17 cellular contexts compared by ENCODE assay signal in genomic region chr9:6695121-6695814, GRCh38. TPM values are rescaled to one million over a fixed set of nuclear protein-coding genes. Genes with fewer than 3 reads are reported as not detected.
DNase-seq lines count a peak whose midpoint lies in the region; ATAC-seq, FAIRE-seq and TF ChIP-seq lines count a peak whose summit lies in the region.
"Had no signal": no experiment of that assay in that cellular context is flagged by ENCODE, and none has a peak within 500 bp of the region (broad histone marks: within the 10 kb centered on the region; RNA-seq: fewer than 3 reads in every experiment).

No MANE protein-coding gene starts in this region.

- peaks cover 60% of the 10 kb centered on the region for H3K4me1 ChIP-seq in BLaER1
- peaks cover 38% of the 10 kb centered on the region for H3K4me1 ChIP-seq in OCI-LY1 (ENCODE audit: insufficient read depth, low read length, severe bottlenecking)
- H3K4me1 ChIP-seq in H1 (replicated peaks in 1 of 4; ENCODE audit: control insufficient read depth in 3 of 4, insufficient read depth in 4 of 4, low read length in 3 of 4) = peaks cover 4 to 9% (median 6%) of the 10 kb centered on the region in 4 experiments
- no peaks in the 10 kb centered on the region for H3K4me1 ChIP-seq in trophoblast cell (ENCODE audit: control insufficient read depth in 1 of 2, insufficient read depth in 2 of 2, low read length in 2 of 2)
- H3K4me1 ChIP-seq: Caco-2 had no signal

- H2BK12ac ChIP-seq in H1 (ENCODE audit: low read depth, low read length) (no peak overlapping the region), trophoblast cell (ENCODE audit: low read length) (no peak overlapping the region)

- H3K9me2 ChIP-seq in OCI-LY1 (ENCODE audit: low read depth, low read length) = no peaks in the 10 kb centered on the region

- POLR2A ChIA-PET in H1 (lab: Charles Lee; ENCODE audit: partially characterized antibody) = interaction anchor here (1.1 kb wide), 1 partner anchor 54 kb away, joined by 3 read pairs; no protein-coding TSS in a partner anchor

- no peak for TF ChIP-seq POLR2A in H1 (IDR thresholded peaks at IDR 0.05; ENCODE audit: control extremely low read depth in 1 of 2, low read depth in 2 of 2, low read length in 2 of 2)

- H3K4me2 ChIP-seq in BLaER1 (no peak overlapping the region), OCI-LY1 (ENCODE audit: low read length) (no peak overlapping the region), H1 (ENCODE audit: insufficient read depth in 1 of 2, low read depth in 2 of 2, low read length in 2 of 2) (no peak overlapping the region), trophoblast cell (ENCODE audit: low read length) (no peak overlapping the region)

- WGBS in H1 (ENCODE audit: extremely low coverage in 1 of 2, insufficient coverage in 1 of 2, insufficient read length in 1 of 2, insufficient replicate concordance in 2 of 2, low coverage in 1 of 2, low lambda C conversion rate in 2 of 2, missing lambda C conversion rate in 1 of 2), 2 experiments = 91% methylated on average over 7 of the region's 7 CpGs; no CpG with 5 or more reads in 1 of the 2 experiments
- no CpG with 5 or more reads among the region's 7 CpGs for WGBS in trophoblast cell (ENCODE audit: extremely low coverage, insufficient coverage, insufficient read length)

- H4K5ac ChIP-seq in H1 (ENCODE audit: insufficient read length, low read depth, low read length) = no peak overlapping the region

- H3K27ac ChIP-seq in BLaER1 = peak overlapping the region; percentile 31; the same call in 1 of the 2 replicates
- H3K27ac ChIP-seq in OCI-LY1 (ENCODE audit: low read depth, low read length, poor library complexity, severe bottlenecking) = peak overlapping the region; percentile 18
- H3K27ac ChIP-seq in H1 (ENCODE audit: low read depth, low read length) = no peak overlapping the region
- H3K27ac ChIP-seq in trophoblast cell (ENCODE audit: low read depth, low read length) = no peak overlapping the region

- H3K4me1 Mint-ChIP-seq in naive B cell = peaks cover 31 to 53% (median 48%) of the 10 kb centered on the region in 3 donors
- H3K4me1 Mint-ChIP-seq: CD8-positive, alpha-beta memory T cell had no signal

- H4K8ac ChIP-seq in H1 (ENCODE audit: extremely low read depth, insufficient read depth, low read length) (no peak overlapping the region), trophoblast cell (ENCODE audit: low read depth, low read length) (no peak overlapping the region)

- 0 out of 2 replicates have a peak overlapping the region, but pooled peaks have one; percentile 6 for H2AFZ ChIP-seq in OCI-LY1 (ENCODE audit: low read length)
- no peak overlapping the region for H2AFZ ChIP-seq in H1 (ENCODE audit: low read length)
- no peak overlapping the region for H2AFZ ChIP-seq in trophoblast cell (ENCODE audit: insufficient read depth, low read length, poor library complexity)

- H2BK20ac ChIP-seq in H1 (ENCODE audit: low read length) = 0 out of 2 replicates have a peak overlapping the region, but pooled peaks have one; percentile 48

- H3K14ac ChIP-seq in H1 (ENCODE audit: insufficient read length) = no peak overlapping the region
- no peak overlapping the region for H3K14ac ChIP-seq in trophoblast cell (ENCODE audit: low read length)

- H3K79me2 ChIP-seq in OCI-LY1 (ENCODE audit: insufficient read depth, low read length) (no peaks in the 10 kb centered on the region), H1 (ENCODE audit: control insufficient read depth in 1 of 2, insufficient read depth in 2 of 2, low read length in 2 of 2) (no peaks in the 10 kb centered on the region), trophoblast cell (ENCODE audit: control insufficient read depth, insufficient read depth, low read length, poor library complexity) (no peaks in the 10 kb centered on the region)

- H3K18ac ChIP-seq in H1 (ENCODE audit: extremely low read depth, low read length) = no peak overlapping the region
- H3K18ac ChIP-seq in trophoblast cell (ENCODE audit: low read length) = no peak overlapping the region

- FAIRE-seq in H1 (lab: Jason Lieb, UNC) = no peak
- FAIRE-seq: GM12891 had no signal

- H4K20me1 ChIP-seq in BLaER1 (no peaks in the 10 kb centered on the region), OCI-LY1 (ENCODE audit: insufficient read depth, low read length) (no peaks in the 10 kb centered on the region), H1 (replicated peaks in 1 of 2; ENCODE audit: control insufficient read depth in 1 of 2, insufficient read depth in 2 of 2, low read length in 2 of 2) (no peaks in the 10 kb centered on the region)

- H2BK15ac ChIP-seq in H1 (ENCODE audit: low read length) = peak overlapping the region; percentile 29; the same call in 1 of the 2 replicates

- no peak for TF ChIP-seq EP300 in H1 (IDR thresholded peaks at IDR 0.05; ENCODE audit: borderline replicate concordance in 1 of 2, low read depth in 2 of 2, low read length in 2 of 2)

- H3K4me3 ChIP-seq in BLaER1 = no peak overlapping the region
- no peak overlapping the region for H3K4me3 ChIP-seq in OCI-LY1 (ENCODE audit: low read depth, low read length, poor library complexity, severe bottlenecking)
- no peak overlapping the region for H3K4me3 ChIP-seq in H1 (ENCODE audit: extremely low read depth in 1 of 4, insufficient read depth in 2 of 4, low read depth in 3 of 4, low read length in 4 of 4)
- no peak overlapping the region for H3K4me3 ChIP-seq in trophoblast cell (ENCODE audit: low read depth, low read length)

- H3K4me3 Mint-ChIP-seq in naive B cell = peak overlapping the region; percentile 21 to 82 (median 56)
- H3K4me3 Mint-ChIP-seq: CD14-positive monocyte had no signal

- no peaks in the 10 kb centered on the region for H3F3A ChIP-seq in OCI-LY1 (ENCODE audit: insufficient read depth, low read length)

- H3K4ac ChIP-seq in H1 (replicated peaks; ENCODE audit: insufficient read length, low read depth, low read length) (no peak overlapping the region), trophoblast cell (ENCODE audit: low read depth, low read length) (no peak overlapping the region)

- TF ChIP-seq CTCF in OCI-LY1 (IDR thresholded peaks at IDR 0.05; ENCODE audit: low read length) = no peak
- no peak for TF ChIP-seq CTCF in H1 (IDR thresholded peaks at IDR 0.05; ENCODE audit: control extremely low read depth in 1 of 3, insufficient read depth in 1 of 3, low read depth in 1 of 3, low read length in 3 of 3)

- H2BK5ac ChIP-seq in H1 (ENCODE audit: low read depth, low read length) = no peak overlapping the region
- H2BK5ac ChIP-seq in trophoblast cell (ENCODE audit: low read depth, low read length, poor library complexity) = no peak overlapping the region

- H3K9ac ChIP-seq in BLaER1 (no peak overlapping the region), OCI-LY1 (ENCODE audit: low read length) (no peak overlapping the region), H1 (replicated peaks in 1 of 4; ENCODE audit: extremely low read depth in 1 of 4, low read depth in 3 of 4, low read length in 3 of 4) (no peak overlapping the region), trophoblast cell (ENCODE audit: low read length) (no peak overlapping the region)

- no peak for TF ChIP-seq RAD21 in H1 (IDR thresholded peaks at IDR 0.05 in 1 of 2, conservative IDR thresholded peaks at IDR 0.05 in 1 of 2; ENCODE audit: low read depth in 2 of 2, low read length in 2 of 2)

- H3K27me3 ChIP-seq in BLaER1 = no peaks in the 10 kb centered on the region
- no peaks in the 10 kb centered on the region for H3K27me3 ChIP-seq in OCI-LY1 (ENCODE audit: insufficient read depth, low read length)
- no peaks in the 10 kb centered on the region for H3K27me3 ChIP-seq in H1 (replicated peaks in 1 of 4; ENCODE audit: control insufficient read depth in 3 of 4, extremely low read depth in 1 of 4, insufficient read depth in 3 of 4, low read length in 3 of 4)
- H3K27me3 ChIP-seq in trophoblast cell (ENCODE audit: insufficient read depth, low read length) = no peaks in the 10 kb centered on the region

- H3K23ac ChIP-seq in H1 (ENCODE audit: insufficient read length) (no peak overlapping the region), trophoblast cell (ENCODE audit: low read length) (no peak overlapping the region)

- H3K79me1 ChIP-seq in H1 (ENCODE audit: low read depth, low read length) = no peaks in the 10 kb centered on the region
- no peaks in the 10 kb centered on the region for H3K79me1 ChIP-seq in trophoblast cell (ENCODE audit: low read length)

- H4K12ac ChIP-seq in trophoblast cell (ENCODE audit: low read depth, low read length) = no peak overlapping the region

- H3K9me3 ChIP-seq in BLaER1 (no peaks in the 10 kb centered on the region), OCI-LY1 (ENCODE audit: low read length) (no peaks in the 10 kb centered on the region), H1 (ENCODE audit: insufficient read depth in 2 of 2, low read depth in 1 of 2, low read length in 1 of 2) (no peaks in the 10 kb centered on the region), trophoblast cell (ENCODE audit: insufficient read depth, low read depth, low read length) (no peaks in the 10 kb centered on the region)
- H3K9me3 ChIP-seq: Caco-2 had no signal

- H3K27ac Mint-ChIP-seq in naive B cell = peak overlapping the region; percentile 74 to 97 (median 91)
- H3K27ac Mint-ChIP-seq: CD14-positive monocyte; CD8-positive, alpha-beta memory T cell had no signal

- no peak for DNase-seq in H1 (ENCODE audit: low read depth in 1 of 2, low spot score in 2 of 2)
- no peak for DNase-seq in naive B cell
- no peak for DNase-seq in SW480 (ENCODE audit: low spot score)
- DNase-seq in NCI-H446 treated with DMSO at 0.1 percent for 48 hours (lab: John Stamatoyannopoulos, UW) = no peak
- DNase-seq in trophoblast cell = no peak
- DNase-seq: ACHN; Caco-2; CD8-positive, alpha-beta memory T cell; H7; IMR-90; KG1 had no signal

- no peak overlapping the region for H2BK120ac ChIP-seq in H1 (replicated peaks; ENCODE audit: low read depth, low read length)
- H2BK120ac ChIP-seq in trophoblast cell (ENCODE audit: insufficient read depth, low read length, poor library complexity) = no peak overlapping the region

- H4K91ac ChIP-seq in H1 (replicated peaks; ENCODE audit: insufficient read length, low read length) (no peak overlapping the region), trophoblast cell (ENCODE audit: low read depth, low read length) (no peak overlapping the region)

- peaks cover 0 to 5% (median 0%) of the 10 kb centered on the region in 7 donors for H3K9me3 Mint-ChIP-seq in naive B cell
- H3K9me3 Mint-ChIP-seq: CD14-positive monocyte; CD8-positive, alpha-beta memory T cell had no signal

- H2AK5ac ChIP-seq in H1 (ENCODE audit: low read depth, low read length) (no peak overlapping the region), trophoblast cell (ENCODE audit: low read length) (no peak overlapping the region)

- H3K36me3 ChIP-seq in BLaER1 (no peaks in the 10 kb centered on the region), OCI-LY1 (ENCODE audit: insufficient read depth, low read length) (no peaks in the 10 kb centered on the region), H1 (ENCODE audit: control insufficient read depth in 2 of 4, insufficient read depth in 4 of 4, low read length in 3 of 4) (no peaks in the 10 kb centered on the region), trophoblast cell (ENCODE audit: control insufficient read depth in 1 of 2, insufficient read depth in 2 of 2, low read length in 2 of 2) (no peaks in the 10 kb centered on the region)

- peak; percentile 71 to 78 for ATAC-seq in naive B cell (ENCODE audit: low read depth in 2 of 2)
- ATAC-seq in GM21576 (IDR thresholded peaks at IDR 0.05; ENCODE audit: unreplicated experiment) = no peak

- no peaks in the 10 kb centered on the region for H3K27me3 Mint-ChIP-seq in naive B cell
- H3K27me3 Mint-ChIP-seq: CD8-positive, alpha-beta memory T cell had no signal

- H3K23me2 ChIP-seq in H1 (ENCODE audit: low read depth, low read length) = no peaks in the 10 kb centered on the region

- CTCF ChIA-PET in H1 (lab: Charles Lee; ENCODE audit: partially characterized antibody) = interaction anchor here (1.2 kb wide), 1 partner anchor 9 kb away, joined by 4 read pairs; no protein-coding TSS in a partner anchor

- no peaks in the 10 kb centered on the region for H3K36me3 Mint-ChIP-seq in naive B cell
- H3K36me3 Mint-ChIP-seq: CD14-positive monocyte had no signal

- no peak overlapping the region for H3K56ac ChIP-seq in H1 (replicated peaks; ENCODE audit: insufficient read length, low read depth, low read length)

RNA-seq across cellular contexts. Expression of gene GLDC, which starts 49.7 kb away (rescaled TPM):
- total RNA-seq in H1 (2021; fragmentation: NEBNext Ultra II Directional; extraction: Animal tissue kit (Norgen Biotek cat#: 25700)) = 89.9 and 101 TPM in 2 replicates
- 44.9 and 48.8 TPM in 2 replicates for polyA plus RNA-seq in H1 (2011; rRNA removed)
- 57.9 TPM for polyA plus RNA-seq in H1 (2011; cell fraction: cytosol; rRNA removed)
- 196 TPM for polyA plus RNA-seq in H1 (2011; cell fraction: nucleus; rRNA removed)
- 72.3 to 99.1 TPM (median 81.2 TPM) in 4 replicates for polyA plus RNA-seq in H1 (2012, experiment 1 of 2)
- 26.6 TPM for polyA plus RNA-seq in H1 (2012, experiment 2 of 2)
- polyA plus RNA-seq in H1 (2013, experiment 1 of 2) = 140 TPM
- polyA plus RNA-seq in H1 (2013, experiment 2 of 2) = 134 TPM
- 132 and 150 TPM in 2 replicates for polyA minus RNA-seq in H1 (2011; rRNA and poly(A)+ RNA removed)
- 40.8 TPM for polyA minus RNA-seq in H1 (2011; cell fraction: cytosol; rRNA and poly(A)+ RNA removed)
- polyA minus RNA-seq in H1 (2011; cell fraction: nucleus; rRNA and poly(A)+ RNA removed) = 84.3 TPM
- 1 to 10 TPM in 2 of 6 donors, under 1 TPM in 2, not detected in 2; 0.23 to 2.2 (median 1.2) TPM for polyA plus RNA-seq in naive B cell (ENCODE audit: low read depth in 6 of 6)
- polyA plus RNA-seq in trophoblast cell (2013) = 27.7 and 29.6 TPM in 2 replicates
- total RNA-seq: HT-29 had no signal
- polyA plus RNA-seq: CD14-positive monocyte had no signal

Comparison
In these comparisons a context has a peak if more than half of its experiments do, and no peak if none do; other contexts are left out.
1. H3K27ac ChIP-seq: peak in BLaER1 (single experiment) and OCI-LY1 (single experiment); none in H1 (single experiment) and trophoblast cell (single experiment).
2. RNA of gene GLDC, which starts 49.7 kb away (polyA plus RNA-seq): 26.6 to 196 TPM in H1; 0.23 to 2.2 TPM in naive B cell; every median in the first group is over 4 times any median in the second.